8 cellular contexts compared by ENCODE assay signal in the genomic region with DNA sequence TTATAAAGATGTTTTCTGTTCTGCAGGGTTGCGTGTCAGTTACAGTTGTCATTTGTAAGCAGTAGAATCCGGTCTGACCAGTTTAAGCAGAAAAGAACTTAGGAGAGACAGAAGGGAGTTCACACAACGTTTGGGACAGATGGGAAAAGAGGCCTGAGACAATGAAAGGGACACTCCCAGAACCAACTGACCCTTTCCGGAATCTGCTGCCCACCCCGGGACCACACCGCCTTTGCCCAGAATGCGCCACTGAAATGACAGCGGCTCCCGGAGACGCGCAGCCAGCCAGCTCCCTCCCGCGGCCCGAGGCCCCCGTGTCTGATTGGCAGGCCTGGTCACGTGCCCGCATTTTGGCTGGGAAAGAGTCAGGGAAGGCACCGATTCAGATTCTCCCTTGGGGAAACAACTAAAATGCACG.
DNase-seq lines count a peak whose midpoint lies in the region; ATAC-seq, FAIRE-seq and TF ChIP-seq lines count a peak whose summit lies in the region.

No MANE protein-coding gene starts in this region.

- in situ Hi-C loops in GM13976 (cut with MboI; ENCODE audit: low sequenced_read_pairs, unreplicated experiment) = loop anchor here (10.0 kb wide), 1 partner anchor 60 kb away; no protein-coding TSS in a partner anchor

- H3K4me1 ChIP-seq in neuron (ENCODE audit: insufficient read depth, low read length) = peaks cover 3% of the 10 kb centered on the region

- DNase-seq in GM13976 (ENCODE audit: low spot score) (peak; percentile 71), HS-27A (ENCODE audit: low read depth) (peak; percentile 14), RPMI7951 (ENCODE audit: low read depth) (peak; percentile 63), frontal cortex (ENCODE audit: low spot score in 2 of 2) (peak; percentile 56 to 60), stromal cell of bone marrow (ENCODE audit: low read depth) (peak; percentile 19)
- peak; percentile 13 to 36 (median 25) for DNase-seq in activated naive CD4-positive, alpha-beta T cell (lab: John Stamatoyannopoulos, UW)

- H3K4me3 ChIP-seq in neuron (ENCODE audit: low read length) = peak overlapping the region; percentile 40

- peaks cover 3% of the 10 kb centered on the region for H3K9me3 ChIP-seq in neuron (ENCODE audit: low read length)

- H2AFZ ChIP-seq in neuron (ENCODE audit: low read depth, low read length) = peak overlapping the region; percentile 91

- ATAC-seq in HG03342 (IDR thresholded peaks at IDR 0.05; ENCODE audit: unreplicated experiment) = no peak

- TF ChIP-seq CTCF in GM13976 (IDR thresholded peaks at IDR 0.05; ENCODE audit: borderline replicate concordance, control extremely low read depth, extremely low read depth, insufficient read depth, missing control alignments) = no peak

- H3K27me3 ChIP-seq in neuron (ENCODE audit: insufficient read depth, low read length) = peaks cover 2% of the 10 kb centered on the region

- no peaks in the 10 kb centered on the region for H3K36me3 ChIP-seq in neuron (ENCODE audit: insufficient read depth, low read length)

- FAIRE-seq in frontal cortex (lab: Jason Lieb, UNC) = no peak

Comparison
In these comparisons a context has a peak if more than half of its experiments do, and no peak if none do; other contexts are left out.
1. DNase-seq: peak in every context shown above with its lines; median percentile 71 in GM13976; 63 in RPMI7951; 58 in frontal cortex; 25 in activated naive CD4-positive, alpha-beta T cell; 19 in stromal cell of bone marrow; 14 in HS-27A.